Comparison of ENCODE assay signal across 8 cellular contexts in the genomic region with DNA sequence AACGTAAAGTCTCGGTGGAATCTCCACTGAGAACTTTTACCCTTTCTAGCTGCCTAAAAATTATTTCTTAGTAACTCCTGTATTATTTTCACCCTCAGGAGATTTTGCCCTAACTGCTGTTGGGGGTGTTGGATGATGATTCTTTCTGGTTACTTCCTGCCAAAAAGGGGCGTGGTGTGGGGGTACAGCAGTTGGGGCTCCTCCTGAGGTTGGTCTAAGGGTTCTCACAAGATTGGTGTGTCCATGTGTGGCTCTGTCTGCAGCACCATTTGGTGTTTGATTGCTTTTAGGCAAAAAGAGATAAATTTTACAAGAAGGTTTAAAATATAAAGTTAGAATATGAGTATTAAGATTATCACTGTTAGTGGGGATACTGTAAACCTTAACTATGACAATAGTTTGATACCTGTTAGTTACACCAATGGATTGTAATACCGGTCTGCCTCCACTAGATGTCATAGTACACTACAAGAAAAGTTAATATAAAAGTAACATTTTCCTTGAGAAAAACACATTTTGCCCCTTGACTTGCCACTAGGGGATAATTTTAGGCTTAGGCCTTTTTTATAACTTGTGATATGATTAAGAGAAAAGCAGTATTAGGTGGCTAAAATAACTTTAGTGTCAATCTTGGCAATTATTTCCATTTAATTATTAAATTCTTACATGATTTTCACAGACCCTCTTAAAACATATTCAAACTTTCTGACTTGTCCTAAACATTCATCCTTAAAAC.
DNase-seq lines count a peak whose midpoint lies in the region; ATAC-seq and TF ChIP-seq lines count a peak whose summit lies in the region.

No MANE protein-coding gene starts in this region.

- DNase-seq in heart right ventricle, result no peak
- no peak for DNase-seq in left cardiac atrium
- peak; percentile 58 for DNase-seq in NCI-H69 (lab: John Stamatoyannopoulos, UW)
- DNase-seq in colonic mucosa, result no peak

- no peaks in the 10 kb centered on the region for H3K4me1 ChIP-seq in heart right ventricle
- H3K4me1 ChIP-seq in colonic mucosa, result no peaks in the 10 kb centered on the region

- no peaks in the 10 kb centered on the region for H3K4me1 Mint-ChIP-seq in nephron

- H3K4me3 Mint-ChIP-seq in nephron, result no peak overlapping the region

- no peak overlapping the region for H3K9ac ChIP-seq in colonic mucosa (ENCODE audit: low read depth in 2 of 2, low read length in 2 of 2)

- H3K4me3 ChIP-seq in heart right ventricle, result no peak overlapping the region
- no peak overlapping the region for H3K4me3 ChIP-seq in colonic mucosa

- 30 to 39% methylated on average over 4 of the region's 4 CpGs for WGBS in heart right ventricle, 2 donors

- H3K9me3 ChIP-seq in heart right ventricle (peaks cover 0 to 23% (median 11%) of the 10 kb centered on the region in 11 donors), colonic mucosa (no peaks in the 10 kb centered on the region)

- no peaks in the 10 kb centered on the region for H3K36me3 ChIP-seq in heart right ventricle
- no peaks in the 10 kb centered on the region for H3K36me3 ChIP-seq in colonic mucosa

- intact Hi-C loops in heart right ventricle (cut with DNase I), result loop anchor here in 7 of 10 donors (5.0 to 10.0 kb wide), 4 partner anchors 716 to 816 kb away; no protein-coding TSS in a partner anchor
- intact Hi-C loops in left cardiac atrium (cut with DNase I), result loop anchor here in 1 of 2 donors (10.0 kb wide), 1 partner anchor 516 kb away; no protein-coding TSS in a partner anchor
- intact Hi-C loops in colonic mucosa (cut with DNase I), result loop anchor here (5.0 to 10.0 kb wide), 2 partner anchors 316 to 728 kb away; no protein-coding TSS in a partner anchor

- no peaks in the 10 kb centered on the region for H3K27me3 Mint-ChIP-seq in nephron (ENCODE audit: low read depth)

- peaks cover 20% of the 10 kb centered on the region for H3K9me3 Mint-ChIP-seq in nephron

- no peaks in the 10 kb centered on the region for H3K36me3 Mint-ChIP-seq in nephron (ENCODE audit: low read depth)

- H3K27me3 ChIP-seq in heart right ventricle (no peaks in the 10 kb centered on the region), colonic mucosa (no peaks in the 10 kb centered on the region)

- TF ChIP-seq CTCF in heart right ventricle (IDR thresholded peaks at IDR 0.05) (peak; percentile 45 to 76 (median 65)), colonic mucosa (IDR thresholded peaks at IDR 0.05) (peak; percentile 62), nephron (IDR thresholded peaks at IDR 0.05; ENCODE audit: unreplicated experiment in 3 of 3) (peak; percentile 67 to 88 (median 73))

- no peak overlapping the region for H3K27ac Mint-ChIP-seq in nephron

- ATAC-seq in heart right ventricle, result no peak
- ATAC-seq in left cardiac atrium, result no peak
- peak; percentile 76 for ATAC-seq in HG02678 (IDR thresholded peaks at IDR 0.05; ENCODE audit: unreplicated experiment)
- ATAC-seq in GM19324 (IDR thresholded peaks at IDR 0.05; ENCODE audit: low FRiP score, unreplicated experiment), result no peak
- ATAC-seq in HG02840 (IDR thresholded peaks at IDR 0.05; ENCODE audit: low FRiP score, unreplicated experiment), result no peak

- H3K27ac ChIP-seq in heart right ventricle (no peak overlapping the region), colonic mucosa (no peak overlapping the region)
